Comparison of ENCODE assay signal across 11 cellular contexts in genomic region chr12:6551496-6552139, GRCh38. TPM values are rescaled to one million over a fixed set of nuclear protein-coding genes. Genes with fewer than 3 reads are reported as not detected.
DNase-seq lines count a peak whose midpoint lies in the region; ATAC-seq, FAIRE-seq and TF ChIP-seq lines count a peak whose summit lies in the region.
"Had no signal": no experiment of that assay in that cellular context is flagged by ENCODE, and none has a peak within 500 bp of the region (broad histone marks: within the 10 kb centered on the region; RNA-seq: fewer than 3 reads in every experiment).

No MANE protein-coding gene starts in this region.

- no peak overlapping the region for H3K4me3 ChIP-seq in right lobe of liver
- no peak overlapping the region for H3K4me3 ChIP-seq in tibial nerve
- H3K4me3 ChIP-seq: PC-9 had no signal

- H3K4me1 ChIP-seq in right lobe of liver = peaks cover 0 to 30% (median 13%) of the 10 kb centered on the region in 4 donors
- peaks cover 5 to 90% (median 55%) of the 10 kb centered on the region in 4 donors for H3K4me1 ChIP-seq in tibial nerve

- peaks cover 41% of the 10 kb centered on the region for H3K4me1 Mint-ChIP-seq in T-helper 2 cell treated with Interferon-gamma antibody and Interleukin-4, amounts not matched to agents 5 μg/mL and 100 μg/mL, for 36 hours (ENCODE audit: low read depth)

- WGBS in right lobe of liver (ENCODE audit: insufficient coverage, low coverage, low lambda C conversion rate, missing lambda C conversion rate) = 61% methylated on average over 3 of the region's 11 CpGs
- WGBS in tibial nerve, 2 donors = 48 to 51% methylated on average over 11 of the region's 11 CpGs

- H3K36me3 ChIP-seq in right lobe of liver (peaks cover 0 to 32% (median 7%) of the 10 kb centered on the region in 4 donors), tibial nerve (peaks cover 0 to 47% (median 10%) of the 10 kb centered on the region in 3 donors)

- TF ChIP-seq POLR2A in right lobe of liver (IDR thresholded peaks at IDR 0.05) = no peak
- no peak for TF ChIP-seq POLR2A in tibial nerve (IDR thresholded peaks at IDR 0.05)

- H3K27ac Mint-ChIP-seq in T-helper 2 cell treated with Interferon-gamma antibody and Interleukin-4, amounts not matched to agents 5 μg/mL and 100 μg/mL, for 36 hours = peak overlapping the region; percentile 36

- no peak overlapping the region for H3K4me3 Mint-ChIP-seq in T-helper 2 cell treated with Interferon-gamma antibody and Interleukin-4, amounts not matched to agents 5 μg/mL and 100 μg/mL, for 36 hours
- H3K4me3 Mint-ChIP-seq: neural crest cell had no signal

- H3K27me3 ChIP-seq in right lobe of liver (no peaks in the 10 kb centered on the region), tibial nerve (no peaks in the 10 kb centered on the region)

- peaks cover 36% of the 10 kb centered on the region for H3K36me3 Mint-ChIP-seq in T-helper 2 cell treated with Interferon-gamma antibody and Interleukin-4, amounts not matched to agents 5 μg/mL and 100 μg/mL, for 36 hours (ENCODE audit: low read depth)

- TF ChIP-seq CTCF in right lobe of liver (IDR thresholded peaks at IDR 0.05) = no peak
- no peak for TF ChIP-seq CTCF in tibial nerve (IDR thresholded peaks at IDR 0.05)

- no peaks in the 10 kb centered on the region for H3K9me3 Mint-ChIP-seq in T-helper 2 cell treated with Interferon-gamma antibody and Interleukin-4, amounts not matched to agents 5 μg/mL and 100 μg/mL, for 36 hours
- H3K9me3 Mint-ChIP-seq: neural crest cell had no signal

- H3K9me3 ChIP-seq in right lobe of liver (no peaks in the 10 kb centered on the region), tibial nerve (no peaks in the 10 kb centered on the region)

- DNase-seq in T-helper 2 cell treated with Interferon-gamma antibody and Interleukin-4, amounts not matched to agents 5 μg/mL and 100 μg/mL, for 36 hours (ENCODE audit: low spot score) = no peak
- no peak for DNase-seq in T-helper 2 cell
- DNase-seq in cerebellar cortex (ENCODE audit: low spot score) = peak; percentile 57
- DNase-seq in right lobe of liver = no peak
- peak in 1 of 2 donors; percentile 52 for DNase-seq in tibial nerve (ENCODE audit: low spot score in 2 of 2)
- DNase-seq in MV-4-11 (lab: John Stamatoyannopoulos, UW) = no peak
- no peak for DNase-seq in frontal cortex (ENCODE audit: low spot score in 2 of 2)
- DNase-seq: PC-9 had no signal

- peak overlapping the region; percentile 44 to 74 (median 51) for H3K27ac ChIP-seq in right lobe of liver
- H3K27ac ChIP-seq in tibial nerve = peak overlapping the region; percentile 40 to 91 (median 76)
- H3K27ac ChIP-seq: 22Rv1, PC-9 had no signal

- intact Hi-C loops in right lobe of liver (cut with DNase I) = no loop called here

- no peaks in the 10 kb centered on the region for H3K27me3 Mint-ChIP-seq in T-helper 2 cell treated with Interferon-gamma antibody and Interleukin-4, amounts not matched to agents 5 μg/mL and 100 μg/mL, for 36 hours (ENCODE audit: low read depth)

- no peak for FAIRE-seq in frontal cortex (lab: Jason Lieb, UNC)

- peak in 3 of 4 donors; percentile 5 to 11 (median 8) for ATAC-seq in right lobe of liver
- ATAC-seq in GM21723 (IDR thresholded peaks at IDR 0.05; ENCODE audit: unreplicated experiment) = no peak

- TF ChIP-seq EP300 in tibial nerve (IDR thresholded peaks at IDR 0.05) = no peak

RNA-seq across cellular contexts. Expression of gene IFFO1, which starts 4.2 kb away (rescaled TPM):
- total RNA-seq in right lobe of liver (1 to 10 TPM; 5.5 to 9.3 (median 7.4) TPM), tibial nerve (10 to 100 TPM; 44.6 to 58.6 (median 55.3) TPM), frontal cortex (4.9 TPM)

RNA-seq across cellular contexts. Expression of gene NOP2, which starts 16.5 kb away (rescaled TPM):
- total RNA-seq in right lobe of liver = 10 to 100 TPM; 12.6 to 20.1 (median 18.5) TPM
- 10 to 100 TPM; 16.1 to 30.9 (median 24.3) TPM for total RNA-seq in tibial nerve
- 9.4 TPM for total RNA-seq in frontal cortex

RNA-seq across cellular contexts. Expression of gene GAPDH, which starts 17.3 kb away (rescaled TPM):
- 1,000 to 10,000 TPM in 4 of 6 experiments, 100 to 1,000 TPM in 2; 788 to 3,247 (median 1,580) TPM for total RNA-seq in right lobe of liver
- total RNA-seq in tibial nerve = 1,000 to 10,000 TPM; 1,360 to 2,316 (median 1,728) TPM
- total RNA-seq in frontal cortex = 1,793 TPM

RNA-seq across cellular contexts. Expression of gene CHD4, which starts 55.6 kb away (rescaled TPM):
- 100 to 1,000 TPM in 1 of 6 experiments, 10 to 100 TPM in 5; 66.7 to 102 (median 82.3) TPM for total RNA-seq in right lobe of liver
- total RNA-seq in tibial nerve = 100 to 1,000 TPM; 192 to 256 (median 242) TPM
- 201 TPM for total RNA-seq in frontal cortex

RNA-seq across cellular contexts. Expression of gene NCAPD2, which starts 57.7 kb away (rescaled TPM):
- total RNA-seq in right lobe of liver (10 to 100 TPM in 2 of 6 experiments, 1 to 10 TPM in 4; 6.2 to 40.9 (median 8.4) TPM), tibial nerve (10 to 100 TPM; 17.0 to 29.3 (median 23.0) TPM), frontal cortex (9.4 TPM)
